ENCODE assay signal across 1 cellular context in the genomic region with DNA sequence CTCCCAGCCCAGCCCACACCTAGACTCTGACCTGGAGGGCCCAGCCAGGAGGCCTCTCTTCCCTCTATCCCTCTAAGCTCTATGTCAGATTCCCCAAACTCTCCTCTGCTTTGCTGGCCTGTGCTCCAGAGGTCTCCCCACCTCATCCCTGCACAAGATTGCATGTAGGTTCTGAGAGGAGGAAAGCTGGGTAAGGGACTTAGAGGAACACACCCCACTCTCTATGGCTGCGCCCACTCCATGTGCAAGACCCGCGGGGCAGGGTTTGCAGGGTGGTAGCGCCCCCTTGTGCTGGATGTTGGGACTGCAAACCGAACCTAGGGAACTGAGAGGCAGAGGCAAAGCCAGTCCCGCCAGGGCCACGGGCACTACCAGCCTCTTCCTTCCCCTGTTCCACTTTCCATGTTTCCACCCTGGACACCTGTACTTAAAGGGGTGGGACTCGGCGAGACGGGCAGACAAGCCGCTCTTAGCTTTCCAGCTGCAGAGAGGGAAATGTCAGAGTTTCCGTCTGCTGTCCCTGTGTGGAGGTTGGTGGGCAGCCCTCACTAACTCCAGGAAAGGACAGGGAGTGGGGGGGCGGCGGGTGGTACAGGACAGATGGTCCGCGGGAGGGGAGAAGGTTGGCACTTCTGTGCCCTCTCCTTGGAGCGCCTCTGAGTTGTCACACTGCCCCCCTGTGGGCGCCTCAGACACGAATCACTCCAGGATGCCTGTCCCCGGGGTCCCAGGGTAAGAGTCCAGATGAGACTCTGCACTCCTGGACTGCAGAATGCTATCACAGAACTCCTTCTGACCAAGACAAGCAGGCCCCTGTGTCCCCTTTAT.
TF ChIP-seq lines count a peak whose summit lies in the region.

No MANE protein-coding gene starts in this region.

TF ChIP-seq in WTC11, 78 proteins besides CTCF, POLR2A, EP300 and RAD21 (continued from another document):
- TF ChIP-seq, protein P1, sequence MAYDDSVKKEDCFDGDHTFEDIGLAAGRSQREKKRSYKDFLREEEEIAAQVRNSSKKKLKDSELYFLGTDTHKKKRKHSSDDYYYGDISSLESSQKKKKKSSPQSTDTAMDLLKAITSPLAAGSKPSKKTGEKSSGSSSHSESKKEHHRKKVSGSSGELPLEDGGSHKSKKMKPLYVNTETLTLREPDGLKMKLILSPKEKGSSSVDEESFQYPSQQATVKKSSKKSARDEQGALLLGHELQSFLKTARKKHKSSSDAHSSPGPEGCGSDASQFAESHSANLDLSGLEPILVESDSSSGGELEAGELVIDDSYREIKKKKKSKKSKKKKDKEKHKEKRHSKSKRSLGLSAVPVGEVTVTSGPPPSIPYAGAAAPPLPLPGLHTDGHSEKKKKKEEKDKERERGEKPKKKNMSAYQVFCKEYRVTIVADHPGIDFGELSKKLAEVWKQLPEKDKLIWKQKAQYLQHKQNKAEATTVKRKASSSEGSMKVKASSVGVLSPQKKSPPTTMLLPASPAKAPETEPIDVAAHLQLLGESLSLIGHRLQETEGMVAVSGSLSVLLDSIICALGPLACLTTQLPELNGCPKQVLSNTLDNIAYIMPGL (CRISPR knock-in tag; IDR thresholded peaks at IDR 0.05) = peak; percentile 93
- TF ChIP-seq TEAD1 (CRISPR knock-in tag; IDR thresholded peaks at IDR 0.05) = no peak
- TF ChIP-seq GABPB1 (CRISPR knock-in tag; IDR thresholded peaks at IDR 0.05) = peak; percentile 90
- TF ChIP-seq, protein P2, sequence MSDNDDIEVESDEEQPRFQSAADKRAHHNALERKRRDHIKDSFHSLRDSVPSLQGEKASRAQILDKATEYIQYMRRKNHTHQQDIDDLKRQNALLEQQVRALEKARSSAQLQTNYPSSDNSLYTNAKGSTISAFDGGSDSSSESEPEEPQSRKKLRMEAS (CRISPR knock-in tag; IDR thresholded peaks at IDR 0.05) = peak; percentile 68; the same call in 1 of the 2 replicates
- TF ChIP-seq, protein P3, sequence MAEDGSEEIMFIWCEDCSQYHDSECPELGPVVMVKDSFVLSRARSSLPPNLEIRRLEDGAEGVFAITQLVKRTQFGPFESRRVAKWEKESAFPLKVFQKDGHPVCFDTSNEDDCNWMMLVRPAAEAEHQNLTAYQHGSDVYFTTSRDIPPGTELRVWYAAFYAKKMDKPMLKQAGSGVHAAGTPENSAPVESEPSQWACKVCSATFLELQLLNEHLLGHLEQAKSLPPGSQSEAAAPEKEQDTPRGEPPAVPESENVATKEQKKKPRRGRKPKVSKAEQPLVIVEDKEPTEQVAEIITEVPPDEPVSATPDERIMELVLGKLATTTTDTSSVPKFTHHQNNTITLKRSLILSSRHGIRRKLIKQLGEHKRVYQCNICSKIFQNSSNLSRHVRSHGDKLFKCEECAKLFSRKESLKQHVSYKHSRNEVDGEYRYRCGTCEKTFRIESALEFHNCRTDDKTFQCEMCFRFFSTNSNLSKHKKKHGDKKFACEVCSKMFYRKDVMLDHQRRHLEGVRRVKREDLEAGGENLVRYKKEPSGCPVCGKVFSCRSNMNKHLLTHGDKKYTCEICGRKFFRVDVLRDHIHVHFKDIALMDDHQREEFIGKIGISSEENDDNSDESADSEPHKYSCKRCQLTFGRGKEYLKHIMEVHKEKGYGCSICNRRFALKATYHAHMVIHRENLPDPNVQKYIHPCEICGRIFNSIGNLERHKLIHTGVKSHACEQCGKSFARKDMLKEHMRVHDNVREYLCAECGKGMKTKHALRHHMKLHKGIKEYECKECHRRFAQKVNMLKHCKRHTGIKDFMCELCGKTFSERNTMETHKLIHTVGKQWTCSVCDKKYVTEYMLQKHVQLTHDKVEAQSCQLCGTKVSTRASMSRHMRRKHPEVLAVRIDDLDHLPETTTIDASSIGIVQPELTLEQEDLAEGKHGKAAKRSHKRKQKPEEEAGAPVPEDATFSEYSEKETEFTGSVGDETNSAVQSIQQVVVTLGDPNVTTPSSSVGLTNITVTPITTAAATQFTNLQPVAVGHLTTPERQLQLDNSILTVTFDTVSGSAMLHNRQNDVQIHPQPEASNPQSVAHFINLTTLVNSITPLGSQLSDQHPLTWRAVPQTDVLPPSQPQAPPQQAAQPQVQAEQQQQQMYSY (CRISPR knock-in tag; IDR thresholded peaks at IDR 0.05) = peak; percentile 40; the same call in 1 of the 2 replicates
- TF ChIP-seq, protein P4, sequence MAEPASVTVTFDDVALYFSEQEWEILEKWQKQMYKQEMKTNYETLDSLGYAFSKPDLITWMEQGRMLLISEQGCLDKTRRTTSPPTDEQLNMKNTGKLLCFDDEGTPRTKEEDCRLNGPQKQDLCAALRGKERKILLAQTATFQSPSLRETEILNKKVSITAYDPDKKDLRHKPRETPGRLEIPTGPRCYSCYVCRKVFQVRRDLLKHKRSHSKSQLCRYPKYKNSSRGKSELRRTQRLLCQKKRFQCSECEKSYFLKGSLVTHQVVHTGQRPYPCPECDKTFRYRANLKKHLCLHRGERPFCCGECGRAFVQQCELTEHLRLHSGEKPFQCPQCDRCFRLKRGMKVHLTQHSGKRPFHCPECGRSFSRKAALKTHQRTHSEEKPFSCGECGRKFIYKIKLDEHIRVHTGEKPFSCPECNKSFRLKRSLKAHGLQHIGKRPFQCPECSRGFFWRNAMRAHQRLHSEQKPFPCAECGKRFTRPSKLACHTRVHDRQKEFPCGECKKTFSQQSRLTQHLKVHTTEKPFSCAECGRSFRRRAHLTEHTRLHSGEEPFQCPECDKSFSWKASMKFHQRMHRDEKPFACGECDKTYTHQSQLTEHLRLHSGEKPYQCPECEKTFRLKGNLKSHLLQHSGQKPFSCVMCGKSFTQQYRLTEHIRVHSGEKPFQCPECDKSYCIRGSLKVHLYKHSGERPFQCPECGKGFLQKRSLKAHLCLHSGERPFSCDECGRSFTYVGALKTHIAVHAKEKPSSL (CRISPR knock-in tag; conservative IDR thresholded peaks at IDR 0.05) = no peak
